20 cellular contexts compared by ENCODE assay signal in the genomic region with DNA sequence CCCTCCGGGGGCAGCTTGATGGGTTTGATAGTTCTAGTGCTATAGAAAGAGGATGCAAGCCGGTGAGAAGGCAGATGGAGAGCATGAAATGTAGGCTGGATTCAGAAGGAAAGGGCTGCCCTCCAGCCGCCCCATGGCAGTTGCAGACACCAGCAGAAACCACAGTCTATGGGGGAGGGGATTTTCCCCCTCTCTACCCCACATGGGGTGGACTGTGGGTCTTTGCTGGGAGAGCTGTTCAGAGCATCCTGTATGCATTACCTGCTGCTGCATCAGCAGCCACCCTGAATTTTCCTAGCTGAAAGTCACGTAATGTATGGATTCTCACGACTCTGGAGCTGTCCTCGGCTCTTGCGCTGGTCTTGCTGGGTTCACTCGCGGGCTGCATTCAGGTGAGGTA. TPM values are rescaled to one million over a fixed set of nuclear protein-coding genes. Genes with fewer than 3 reads are reported as not detected.
"Had no signal": no experiment of that assay in that cellular context is flagged by ENCODE, and none has a peak within 500 bp of the region (broad histone marks: within the 10 kb centered on the region; RNA-seq: fewer than 3 reads in every experiment).

No MANE protein-coding gene starts in this region.

- H3K27me3 ChIP-seq: body of pancreas, right lobe of liver, upper lobe of right lung had no signal

- H3K9me3 Mint-ChIP-seq: activated CD4-positive, alpha-beta memory T cell treated with anti-CD3 and anti-CD28 coated beads, Interleukin-2, amount 10 ng/mL, durations not matched to agents 7 days and 5 days had no signal

- H3K27ac Mint-ChIP-seq: activated CD4-positive, alpha-beta memory T cell treated with anti-CD3 and anti-CD28 coated beads, Interleukin-2, amount 10 ng/mL, durations not matched to agents 7 days and 5 days; activated T-cell treated with anti-CD3 and anti-CD28 coated beads, Interleukin-2, amount 50 U/mL, for 24 hours; endodermal cell; memory B cell; WTC11 had no signal

- H3K9me3 ChIP-seq: body of pancreas, right lobe of liver, upper lobe of right lung had no signal

- ATAC-seq: body of pancreas, right lobe of liver, upper lobe of right lung had no signal

- DNase-seq: activated effector memory CD4-positive, alpha-beta T cell treated with anti-CD3 and anti-CD28 coated beads, Interleukin-2, amount 50 U/mL, for 16 hours; body of pancreas; dorsolateral prefrontal cortex; endodermal cell; foreskin fibroblast; naive B cell; small intestine had no signal

- H3K36me3 Mint-ChIP-seq: WTC11 had no signal

- H3K36me3 ChIP-seq: right lobe of liver, upper lobe of right lung had no signal

- H2AFZ ChIP-seq: parathyroid adenoma had no signal

- H3K4me1 ChIP-seq: parathyroid adenoma, right lobe of liver, upper lobe of right lung had no signal

- H3K4me1 Mint-ChIP-seq: memory B cell, naive B cell had no signal

- H3K4me3 Mint-ChIP-seq: activated CD4-positive, alpha-beta memory T cell treated with anti-CD3 and anti-CD28 coated beads, Interleukin-2, amount 10 ng/mL, durations not matched to agents 7 days and 5 days; activated T-cell treated with anti-CD3 and anti-CD28 coated beads, Interleukin-2, amount 50 U/mL, for 24 hours; endodermal cell; memory B cell; naive B cell; WTC11 had no signal

- H3K9ac ChIP-seq: parathyroid adenoma had no signal

- H3K4me3 ChIP-seq: body of pancreas, dorsolateral prefrontal cortex, right lobe of liver, upper lobe of right lung had no signal

- H3K79me2 ChIP-seq: parathyroid adenoma had no signal

- H3K27me3 Mint-ChIP-seq: activated CD4-positive, alpha-beta memory T cell treated with anti-CD3 and anti-CD28 coated beads, Interleukin-2, amount 10 ng/mL, durations not matched to agents 7 days and 5 days had no signal

- H3K27ac ChIP-seq: body of pancreas, dorsolateral prefrontal cortex, epithelial cell of prostate, parathyroid adenoma, right lobe of liver, upper lobe of right lung had no signal

RNA-seq across cellular contexts. Expression of gene CST5, which starts 48.8 kb away (rescaled TPM):
- total RNA-seq: activated CD4-positive, alpha-beta memory T cell treated with anti-CD3 and anti-CD28 coated beads, Interleukin-2, amount 10 ng/mL, durations not matched to agents 7 days and 5 days; activated naive CD4-positive, alpha-beta T cell treated with anti-CD3 and anti-CD28 coated beads, Interleukin-2, amount 50 U/mL, for 72 hours; body of pancreas; cardiac septum; dorsolateral prefrontal cortex; endodermal cell; glomerular endothelial cell; liver; mononuclear cell; right lobe of liver; WTC11 had no signal
